ENCODE assay signal across 15 cellular contexts in genomic region chr1:201720522-201720844, GRCh38.
DNase-seq lines count a peak whose midpoint lies in the region; ATAC-seq and TF ChIP-seq lines count a peak whose summit lies in the region.
"Had no signal": no experiment of that assay in that cellular context is flagged by ENCODE, and none has a peak within 500 bp of the region (broad histone marks: within the 10 kb centered on the region; RNA-seq: fewer than 3 reads in every experiment).

No MANE protein-coding gene starts in this region.

- H3K9ac ChIP-seq in rectal smooth muscle tissue (ENCODE audit: low read length) = no peak overlapping the region
- H3K9ac ChIP-seq: KMS-11 had no signal

- no peaks in the 10 kb centered on the region for H3K9me2 ChIP-seq in hepatocyte (replicated peaks; ENCODE audit: insufficient read depth)

- POLR2A ChIA-PET in T-cell (lab: Charles Lee) = no interaction called here

- peaks cover 7% of the 10 kb centered on the region for H3K36me3 Mint-ChIP-seq in T-cell

- intact Hi-C loops in heart right ventricle (cut with DNase I) (no loop called here), left cardiac atrium (cut with DNase I) (no loop called here), vagina (cut with DNase I) (no loop called here)

- no peaks in the 10 kb centered on the region for H3K9me3 ChIP-seq in heart right ventricle
- H3K9me3 ChIP-seq in hepatocyte (ENCODE audit: low read depth) = no peaks in the 10 kb centered on the region
- H3K9me3 ChIP-seq in vagina = no peaks in the 10 kb centered on the region
- H3K9me3 ChIP-seq: A549 had no signal

- H3K36me3 ChIP-seq in heart right ventricle (peaks cover 0 to 39% (median 12%) of the 10 kb centered on the region in 9 donors), hepatocyte (replicated peaks; ENCODE audit: insufficient read depth, low read depth) (no peaks in the 10 kb centered on the region), rectal smooth muscle tissue (ENCODE audit: control insufficient read depth, insufficient read depth, low read length) (peaks cover 7% of the 10 kb centered on the region), vagina (no peaks in the 10 kb centered on the region)

- TF ChIP-seq CTCF in heart right ventricle (IDR thresholded peaks at IDR 0.05) (no peak), hepatocyte (IDR thresholded peaks at IDR 0.05; ENCODE audit: poor library complexity) (no peak), vagina (IDR thresholded peaks at IDR 0.05) (no peak)

- CTCF ChIA-PET in T-cell (lab: Charles Lee) = interaction anchor here in 1 of 2 donors (0.9 to 1.5 kb wide), 2 partner anchors 10 to 11 kb away, joined by 3 read pairs; no protein-coding TSS in a partner anchor

- H3K4me1 Mint-ChIP-seq in T-cell = no peaks in the 10 kb centered on the region

- H3K27me3 Mint-ChIP-seq in T-cell = peaks cover 0 to 9% of the 10 kb centered on the region in 2 donors
- H3K27me3 Mint-ChIP-seq: activated naive CD8-positive, alpha-beta T cell treated with anti-CD3 and anti-CD28 coated beads, Interleukin-2, amount 50 U/mL, for 24 hours had no signal

- 79 to 85% methylated on average over 3 of the region's 3 CpGs for WGBS in heart right ventricle, 2 donors
- WGBS in hepatocyte (ENCODE audit: low lambda C conversion rate, missing lambda C conversion rate) = 54% methylated on average over 3 of the region's 3 CpGs

- H3K4me3 ChIP-seq in heart right ventricle (no peak overlapping the region), hepatocyte (no peak overlapping the region), rectal smooth muscle tissue (ENCODE audit: low read length) (no peak overlapping the region), vagina (no peak overlapping the region)
- H3K4me3 ChIP-seq: A549 had no signal

- H3K27ac ChIP-seq in heart right ventricle (peak overlapping the region; percentile 75 to 90 (median 83)), hepatocyte (peak overlapping the region; percentile 75), rectal smooth muscle tissue (ENCODE audit: low read depth, low read length) (peak overlapping the region; percentile 91), vagina (peak overlapping the region; percentile 95)
- H3K27ac ChIP-seq: KMS-11 had no signal

- H3K4me2 ChIP-seq in hepatocyte = peak overlapping the region; percentile 47
- H3K4me2 ChIP-seq: KMS-11 had no signal

- H3K27ac Mint-ChIP-seq in T-cell = no peak overlapping the region
- H3K27ac Mint-ChIP-seq: activated naive CD8-positive, alpha-beta T cell treated with anti-CD3 and anti-CD28 coated beads, Interleukin-2, amount 50 U/mL, for 24 hours had no signal

- H3K79me2 ChIP-seq in hepatocyte = no peaks in the 10 kb centered on the region

- no peak overlapping the region for H2AFZ ChIP-seq in hepatocyte

- H4K20me1 ChIP-seq in hepatocyte (ENCODE audit: insufficient read depth, poor library complexity, severe bottlenecking) = no peaks in the 10 kb centered on the region

- no peak overlapping the region for H3K4me3 Mint-ChIP-seq in T-cell
- H3K4me3 Mint-ChIP-seq: activated naive CD8-positive, alpha-beta T cell treated with anti-CD3 and anti-CD28 coated beads, Interleukin-2, amount 50 U/mL, for 24 hours had no signal

- no peak for ATAC-seq in heart right ventricle
- ATAC-seq in left cardiac atrium = no peak
- ATAC-seq in T-cell (replicated peaks in 1 of 4) = no peak
- ATAC-seq: A549; activated naive CD8-positive, alpha-beta T cell treated with anti-CD3 and anti-CD28 coated beads, Interleukin-2, amount 50 U/mL, for 24 hours had no signal

- H3K9me3 Mint-ChIP-seq in T-cell = no peaks in the 10 kb centered on the region
- H3K9me3 Mint-ChIP-seq: activated naive CD8-positive, alpha-beta T cell treated with anti-CD3 and anti-CD28 coated beads, Interleukin-2, amount 50 U/mL, for 24 hours had no signal

- no peak for TF ChIP-seq POLR2A in vagina (IDR thresholded peaks at IDR 0.05)

- H3K4me1 ChIP-seq in heart right ventricle = peaks cover 30 to 98% (median 92%) of the 10 kb centered on the region in 9 donors
- H3K4me1 ChIP-seq in hepatocyte (ENCODE audit: insufficient read depth) = peaks cover 47% of the 10 kb centered on the region
- peaks cover 51% of the 10 kb centered on the region for H3K4me1 ChIP-seq in rectal smooth muscle tissue (ENCODE audit: control insufficient read depth, insufficient read depth, low read length)
- peaks cover 86% of the 10 kb centered on the region for H3K4me1 ChIP-seq in vagina

- H3K27me3 ChIP-seq in heart right ventricle (no peaks in the 10 kb centered on the region), hepatocyte (no peaks in the 10 kb centered on the region), rectal smooth muscle tissue (ENCODE audit: control insufficient read depth, insufficient read depth, low read length) (no peaks in the 10 kb centered on the region), vagina (no peaks in the 10 kb centered on the region)

- DNase-seq in heart right ventricle (no peak), left cardiac atrium (no peak), hepatocyte (ENCODE audit: low spot score) (no peak), vagina (ENCODE audit: extremely low spot score in 2 of 2) (no peak), cortex of kidney (lab: John Stamatoyannopoulos, UW) (no peak), NCI-H345 (lab: John Stamatoyannopoulos, UW) (no peak), T-cell (no peak)
- DNase-seq: activated naive CD8-positive, alpha-beta T cell treated with anti-CD3 and anti-CD28 coated beads, Interleukin-2, amount 50 U/mL, for 24 hours; kidney glomerular epithelial cell; NCI-H146; NCI-H526 treated with DMSO at 0.1 percent for 48 hours; SIG-M5 had no signal
